Comparison of ENCODE assay signal across 35 cellular contexts in genomic region chr17:81111066-81111465, GRCh38. TPM values are rescaled to one million over a fixed set of nuclear protein-coding genes. Genes with fewer than 3 reads are reported as not detected.
"Had no signal": no experiment of that assay in that cellular context is flagged by ENCODE, and none has a peak within 500 bp of the region (broad histone marks: within the 10 kb centered on the region; RNA-seq: fewer than 3 reads in every experiment).

No MANE protein-coding gene starts in this region.

- H3K4me3 ChIP-seq: gastrocnemius medialis, left ventricle myocardium inferior, lung, right atrium auricular region, stomach, suprapubic skin, transverse colon had no signal

- H2AFZ ChIP-seq: parathyroid adenoma had no signal

- H3K36me3 ChIP-seq: gastrocnemius medialis, transverse colon had no signal

- H3K9ac ChIP-seq: parathyroid adenoma had no signal

- H3K27me3 ChIP-seq: gastrocnemius medialis, right atrium auricular region, stomach, suprapubic skin, transverse colon had no signal

- H3K4me1 ChIP-seq: gastrocnemius medialis, parathyroid adenoma, right atrium auricular region, transverse colon had no signal

- H3K27ac ChIP-seq: gastrocnemius medialis, left ventricle myocardium inferior, parathyroid adenoma, right atrium auricular region, stomach, suprapubic skin, transverse colon had no signal

- FAIRE-seq: colon, islet of Langerhans, urothelium cell line had no signal

- H3K9me3 ChIP-seq: gastrocnemius medialis, left ventricle myocardium inferior, right atrium auricular region, stomach, suprapubic skin, transverse colon had no signal

- DNase-seq: activated CD4-positive, alpha-beta memory T cell treated with anti-CD3 and anti-CD28 coated beads for 36 hours; activated CD4-positive, alpha-beta T cell treated with anti-CD3 and anti-CD28 coated beads, Interleukin-2, amount 10 ng/mL, durations not matched to agents 24 days and 14 days; activated CD4-positive, CD25-positive, alpha-beta regulatory T cell treated with anti-CD3 and anti-CD28 coated beads, Interleukin-2, amount 50 U/mL, for 72 hours; activated CD8-positive, alpha-beta memory T cell treated with anti-CD3 and anti-CD28 coated beads, Interleukin-2, amount 50 U/mL, for 48 hours; activated gamma-delta T cell treated with Interleukin-2 at 50 U/mL for 16 hours; activated naive CD4-positive, alpha-beta T cell treated with anti-CD3 and anti-CD28 coated beads, Interleukin-2, amount 50 U/mL, for 16 hours; activated T-cell treated with anti-CD3 and anti-CD28 coated beads, Interleukin-2, amount 50 U/mL, for 4 hours; amniotic stem cell; central memory CD4-positive, alpha-beta T cell; effector memory CD4-positive, alpha-beta T cell; erythroblast; gastrocnemius medialis; glutamatergic neuron; left ventricle myocardium inferior; naive thymus-derived CD4-positive, alpha-beta T cell; occipital lobe; stimulated activated CD4-positive, alpha-beta T cell treated with anti-CD3 and anti-CD28 coated beads, Interleukin-15, amount 100 ng/mL, for 24 hours; stimulated activated CD4-positive, alpha-beta T cell treated with anti-CD3 and anti-CD28 coated beads, Interleukin-2, amount 100 ng/mL, for 24 hours; stimulated activated naive B cell treated with anti-CD40 and anti-IgM and Interleukin-4, amounts not matched to agents 10 μg/mL and 1 μg/mL and 100 μg/mL, for 72 hours; stomach; transverse colon; WERI-Rb-1 had no signal

- ATAC-seq: activated T-cell treated with anti-CD3 and anti-CD28 coated beads, Interleukin-2, amount 50 U/mL, for 4 hours; activated T-helper 17 cell treated with anti-CD3 and anti-CD28 coated beads, Interleukin-2, amount 50 U/mL, for 72 hours; gastrocnemius medialis; naive thymus-derived CD4-positive, alpha-beta T cell; stimulated activated naive B cell treated with anti-CD40 and anti-IgM and Interleukin-4, amounts not matched to agents 10 μg/mL and 1 μg/mL and 100 μg/mL, for 72 hours had no signal

RNA-seq across cellular contexts. Expression of gene PVALEF, which starts 54.2 kb away (rescaled TPM):
- total RNA-seq: activated CD4-positive, alpha-beta memory T cell treated with anti-CD3 and anti-CD28 coated beads for 36 hours; activated CD4-positive, alpha-beta T cell treated with anti-CD3 and anti-CD28 coated beads, Interleukin-2, amount 10 ng/mL, durations not matched to agents 24 days and 14 days; activated T-cell treated with anti-CD3 and anti-CD28 coated beads, Interleukin-2, amount 50 U/mL, for 4 hours; activated T-helper 17 cell treated with anti-CD3 and anti-CD28 coated beads, Interleukin-2, amount 50 U/mL, for 72 hours; dermis microvascular lymphatic vessel endothelial cell; gastrocnemius medialis; left ventricle myocardium inferior; lung; mesenteric fat pad; naive thymus-derived CD4-positive, alpha-beta T cell; neural crest cell; occipital lobe; pulmonary artery endothelial cell; right atrium auricular region; stomach; suprapubic skin; T-helper 1 cell treated with Interleukin-12 subunit alpha and Interleukin-12 subunit beta and Interleukin-4 antibody, amounts not matched to agents 30 ng/mL and 1 ng/mL, for 36 hours; transverse colon had no signal
- polyA plus RNA-seq: lung; naive thymus-derived CD4-positive, alpha-beta T cell; stomach had no signal

RNA-seq across cellular contexts. Expression of gene AATK, which starts 55.0 kb away (rescaled TPM):
- polyA plus RNA-seq: naive thymus-derived CD4-positive, alpha-beta T cell had no signal
